18 cellular contexts compared by ENCODE assay signal in genomic region chr18:79749251-79750191, GRCh38. TPM values are rescaled to one million over a fixed set of nuclear protein-coding genes. Genes with fewer than 3 reads are reported as not detected.
DNase-seq lines count a peak whose midpoint lies in the region; ATAC-seq and TF ChIP-seq lines count a peak whose summit lies in the region.
"Had no signal": no experiment of that assay in that cellular context is flagged by ENCODE, and none has a peak within 500 bp of the region (broad histone marks: within the 10 kb centered on the region; RNA-seq: fewer than 3 reads in every experiment).

No MANE protein-coding gene starts in this region.

- no peaks in the 10 kb centered on the region for H3K4me1 ChIP-seq in Panc1 (ENCODE audit: control insufficient read depth, insufficient read depth, low read length)
- H3K4me1 ChIP-seq: HAP-1 had no signal

- peak; percentile 38 for DNase-seq in DMS79 treated with DMSO at 0.1 percent for 48 hours (lab: John Stamatoyannopoulos, UW)
- DNase-seq in Panc1 (ENCODE audit: low read depth, low spot score) = no peak
- DNase-seq in glutamatergic neuron = peak; percentile 12
- peak; percentile 65 for DNase-seq in putamen (ENCODE audit: low spot score)
- no peak for DNase-seq in Calu3
- no peak for DNase-seq in NCI-H146 (lab: John Stamatoyannopoulos, UW)
- DNase-seq: activated CD4-positive, alpha-beta T cell treated with anti-CD3 and anti-CD28 coated beads, Interleukin-2, amount 10 ng/mL, durations not matched to agents 7 days and 5 days; activated T-cell treated with anti-CD3 and anti-CD28 coated beads, Interleukin-2, amount 50 U/mL, for 48 hours; mammary epithelial cell; natural killer cell; NCI-H1694; NCI-H524 treated with DMSO at 0.1 percent for 48 hours; OCI-M1 had no signal

- no TSS peak for BruUV-seq in Panc1 (replicated peaks; lab: Mats Ljungman, UMichigan)
- BruUV-seq in Calu3 (replicated peaks; lab: Mats Ljungman, UMichigan) = no TSS peak

- POLR2A ChIA-PET in Panc1 (lab: Charles Lee) = no interaction called here

- intact Hi-C loops in Panc1 (cut with micrococcal nuclease; ENCODE audit: unreplicated experiment) = no loop called here
- intact Hi-C loops in Calu3 (cut with micrococcal nuclease; ENCODE audit: unreplicated experiment) = no loop called here

- CTCF ChIA-PET in Panc1 (lab: Charles Lee) = no interaction called here
- CTCF ChIA-PET in Calu3 (lab: Charles Lee) = no interaction called here

- H3K4me3 Mint-ChIP-seq in glutamatergic neuron (ENCODE audit: unreplicated experiment) (no peak overlapping the region), Calu3 (ENCODE audit: low read depth, unreplicated experiment) (no peak overlapping the region)
- H3K4me3 Mint-ChIP-seq: activated CD4-positive, alpha-beta T cell treated with anti-CD3 and anti-CD28 coated beads, Interleukin-2, amount 10 ng/mL, durations not matched to agents 7 days and 5 days; natural killer cell had no signal

- no peaks in the 10 kb centered on the region for H3K27me3 ChIP-seq in Panc1 (ENCODE audit: control insufficient read depth, insufficient read depth, low read length)

- no peaks in the 10 kb centered on the region for H3K9me3 ChIP-seq in Panc1 (ENCODE audit: control insufficient read depth, insufficient read depth, low read depth, low read length)
- H3K9me3 ChIP-seq: HAP-1 had no signal

- H3K4me3 ChIP-seq in Panc1 (ENCODE audit: low read depth in 2 of 2, low read length in 2 of 2) = no peak overlapping the region
- H3K4me3 ChIP-seq: HAP-1 had no signal

- H3K36me3 ChIP-seq in Panc1 (ENCODE audit: control insufficient read depth, insufficient read depth, low read length) = peaks cover 3% of the 10 kb centered on the region; the same call in 1 of the 2 replicates

- H3K27ac Mint-ChIP-seq in glutamatergic neuron (ENCODE audit: unreplicated experiment) = no peak overlapping the region
- no peak overlapping the region for H3K27ac Mint-ChIP-seq in Calu3 (ENCODE audit: unreplicated experiment)
- H3K27ac Mint-ChIP-seq: activated CD4-positive, alpha-beta T cell treated with anti-CD3 and anti-CD28 coated beads, Interleukin-2, amount 10 ng/mL, durations not matched to agents 7 days and 5 days; natural killer cell had no signal

- in situ Hi-C loops in Panc1 (cut with HindIII; ENCODE audit: low pct_unique_long_range_greater_than_20kb, low sequenced_read_pairs) = no loop called here

- peaks cover 4% of the 10 kb centered on the region for H3K27me3 Mint-ChIP-seq in glutamatergic neuron (ENCODE audit: unreplicated experiment)
- no peaks in the 10 kb centered on the region for H3K27me3 Mint-ChIP-seq in Calu3 (ENCODE audit: unreplicated experiment)
- H3K27me3 Mint-ChIP-seq: activated CD4-positive, alpha-beta T cell treated with anti-CD3 and anti-CD28 coated beads, Interleukin-2, amount 10 ng/mL, durations not matched to agents 7 days and 5 days had no signal

- ATAC-seq in Panc1 = 0 out of 2 replicates have a peak, but pooled peaks have one; percentile 8
- ATAC-seq in HG03460 (IDR thresholded peaks at IDR 0.05; ENCODE audit: unreplicated experiment) = no peak
- ATAC-seq in GM18519 (IDR thresholded peaks at IDR 0.05; ENCODE audit: low FRiP score, unreplicated experiment) = no peak
- ATAC-seq: natural killer cell, sciatic nerve had no signal

- no peak overlapping the region for H3K27ac ChIP-seq in Panc1 (ENCODE audit: low read length)

- TF ChIP-seq CTCF in Panc1 (IDR thresholded peaks at IDR 0.05) = no peak
- TF ChIP-seq CTCF in glutamatergic neuron (IDR thresholded peaks at IDR 0.05; ENCODE audit: partially characterized antibody, unreplicated experiment) = no peak
- no peak for TF ChIP-seq CTCF in Calu3 (IDR thresholded peaks at IDR 0.05; ENCODE audit: unreplicated experiment)

- H3K9me3 Mint-ChIP-seq in glutamatergic neuron (ENCODE audit: unreplicated experiment) (peaks cover 7% of the 10 kb centered on the region), Calu3 (ENCODE audit: low read depth, unreplicated experiment) (peaks cover 1% of the 10 kb centered on the region)
- H3K9me3 Mint-ChIP-seq: activated CD4-positive, alpha-beta T cell treated with anti-CD3 and anti-CD28 coated beads, Interleukin-2, amount 10 ng/mL, durations not matched to agents 7 days and 5 days; natural killer cell had no signal

- H3K36me3 Mint-ChIP-seq in glutamatergic neuron (ENCODE audit: unreplicated experiment) = peaks cover 6% of the 10 kb centered on the region
- peaks cover 16% of the 10 kb centered on the region for H3K36me3 Mint-ChIP-seq in Calu3 (ENCODE audit: insufficient read depth, unreplicated experiment)
- H3K36me3 Mint-ChIP-seq: natural killer cell had no signal

- H3K4me1 Mint-ChIP-seq in glutamatergic neuron (ENCODE audit: low read depth, unreplicated experiment) (peaks cover 3% of the 10 kb centered on the region), Calu3 (ENCODE audit: low read depth, unreplicated experiment) (no peaks in the 10 kb centered on the region)
- H3K4me1 Mint-ChIP-seq: activated CD4-positive, alpha-beta T cell treated with anti-CD3 and anti-CD28 coated beads, Interleukin-2, amount 10 ng/mL, durations not matched to agents 7 days and 5 days had no signal

RNA-seq across cellular contexts. Expression of gene KCNG2, which starts 48.2 kb away (rescaled TPM):
- total RNA-seq in Panc1 (2021; ENCODE audit: unreplicated experiment) = not detected
- 1.1 TPM for polyA plus RNA-seq in Panc1 (2012; ENCODE audit: insufficient read length)
- total RNA-seq in glutamatergic neuron (ENCODE audit: unreplicated experiment) = 1.6 TPM
- not detected in 2 replicates for total RNA-seq in Calu3 (2022)
- total RNA-seq: activated CD4-positive, alpha-beta T cell treated with anti-CD3 and anti-CD28 coated beads, Interleukin-2, amount 10 ng/mL, durations not matched to agents 7 days and 5 days; natural killer cell; SK-MEL-5 had no signal
- polyA plus RNA-seq: mammary epithelial cell had no signal

Comparison
In these comparisons a context has a peak if more than half of its experiments do, and no peak if none do; other contexts are left out.
1. DNase-seq: peak in DMS79 treated with DMSO at 0.1 percent for 48 hours (single experiment), glutamatergic neuron (single experiment) and putamen (single experiment); none in Panc1 (single experiment), Calu3 (single experiment) and NCI-H146 (single experiment).